ENCODE assay signal across 26 cellular contexts in genomic region chr16:89047331-89048086, GRCh38. TPM values are rescaled to one million over a fixed set of nuclear protein-coding genes. Genes with fewer than 3 reads are reported as not detected.
DNase-seq lines count a peak whose midpoint lies in the region; ATAC-seq and TF ChIP-seq lines count a peak whose summit lies in the region.
"Had no signal": no experiment of that assay in that cellular context is flagged by ENCODE, and none has a peak within 500 bp of the region (broad histone marks: within the 10 kb centered on the region; RNA-seq: fewer than 3 reads in every experiment).

No MANE protein-coding gene starts in this region.

- H3K27ac ChIP-seq in neural progenitor cell, result no peak overlapping the region
- H3K27ac ChIP-seq: BLaER1 treated with 17β-estradiol and CSF1 and Interleukin-3, amounts not matched to agents 10 nM and 100 nM had no signal

- no peaks in the 10 kb centered on the region for H3K36me3 Mint-ChIP-seq in natural killer cell treated with Interleukin-12 subunit alpha and Interleukin-12 subunit beta and Interleukin-15 and Interleukin-18, amount 100 ng/mL, for 72 hours
- H3K36me3 Mint-ChIP-seq in natural killer cell, result no peaks in the 10 kb centered on the region
- peaks cover 5% of the 10 kb centered on the region for H3K36me3 Mint-ChIP-seq in glutamatergic neuron (ENCODE audit: unreplicated experiment)
- no peaks in the 10 kb centered on the region for H3K36me3 Mint-ChIP-seq in neural progenitor cell
- H3K36me3 Mint-ChIP-seq: activated CD8-positive, alpha-beta memory T cell treated with anti-CD3 and anti-CD28 coated beads, Interleukin-2, amount 10 ng/mL, durations not matched to agents 7 days and 5 days; naive thymus-derived CD8-positive, alpha-beta T cell had no signal

- H3F3A ChIP-seq in neural progenitor cell (ENCODE audit: low read depth), result no peaks in the 10 kb centered on the region

- no peaks in the 10 kb centered on the region for H3K27me3 ChIP-seq in neural progenitor cell
- H3K27me3 ChIP-seq: BLaER1 treated with 17β-estradiol and CSF1 and Interleukin-3, amounts not matched to agents 10 nM and 100 nM had no signal

- H3K27me3 Mint-ChIP-seq in natural killer cell treated with Interleukin-12 subunit alpha and Interleukin-12 subunit beta and Interleukin-15 and Interleukin-18, amount 100 ng/mL, for 72 hours, result peaks cover 0 to 7% of the 10 kb centered on the region in 2 donors
- H3K27me3 Mint-ChIP-seq in natural killer cell (ENCODE audit: low read depth in 2 of 2) (peaks cover 3 to 8% of the 10 kb centered on the region in 2 donors), glutamatergic neuron (ENCODE audit: unreplicated experiment) (peaks cover 12% of the 10 kb centered on the region), neural progenitor cell (ENCODE audit: insufficient read depth, low read depth) (peaks cover 12% of the 10 kb centered on the region)
- H3K27me3 Mint-ChIP-seq: activated CD8-positive, alpha-beta memory T cell treated with anti-CD3 and anti-CD28 coated beads, Interleukin-2, amount 10 ng/mL, durations not matched to agents 7 days and 5 days had no signal

- no peaks in the 10 kb centered on the region for H4K20me1 ChIP-seq in neural progenitor cell (ENCODE audit: low read depth)

- intact Hi-C loops in natural killer cell (cut with micrococcal nuclease), result no loop called here

- H3K27ac Mint-ChIP-seq in natural killer cell treated with Interleukin-12 subunit alpha and Interleukin-12 subunit beta and Interleukin-15 and Interleukin-18, amount 100 ng/mL, for 72 hours, result no peak overlapping the region
- H3K27ac Mint-ChIP-seq in natural killer cell, result no peak overlapping the region
- H3K27ac Mint-ChIP-seq in glutamatergic neuron (ENCODE audit: unreplicated experiment), result no peak overlapping the region
- peak overlapping the region; percentile 60 for H3K27ac Mint-ChIP-seq in neural progenitor cell
- H3K27ac Mint-ChIP-seq: activated CD8-positive, alpha-beta memory T cell treated with anti-CD3 and anti-CD28 coated beads, Interleukin-2, amount 10 ng/mL, durations not matched to agents 7 days and 5 days; activated naive CD8-positive, alpha-beta T cell treated with anti-CD3 and anti-CD28 coated beads, Interleukin-2, amount 50 U/mL, for 24 hours; dendritic cell treated with granulocyte-macrophage colony-stimulating factor and Interleukin-4, amounts not matched to agents 40 ng/mL and 50 ng/mL, for 4 days; T-helper 1 cell treated with Interleukin-12 subunit alpha and Interleukin-12 subunit beta and Interleukin-4 antibody, amounts not matched to agents 30 μg/mL and 1 μg/mL, for 36 hours had no signal

- H3K9me3 Mint-ChIP-seq in natural killer cell treated with Interleukin-12 subunit alpha and Interleukin-12 subunit beta and Interleukin-15 and Interleukin-18, amount 100 ng/mL, for 72 hours, result peaks cover 4% of the 10 kb centered on the region
- peaks cover 2 to 3% of the 10 kb centered on the region in 2 donors for H3K9me3 Mint-ChIP-seq in natural killer cell
- peaks cover 10% of the 10 kb centered on the region for H3K9me3 Mint-ChIP-seq in glutamatergic neuron (ENCODE audit: unreplicated experiment)
- H3K9me3 Mint-ChIP-seq in neural progenitor cell, result peaks cover 3% of the 10 kb centered on the region
- H3K9me3 Mint-ChIP-seq: dendritic cell treated with granulocyte-macrophage colony-stimulating factor and Interleukin-4, amounts not matched to agents 40 ng/mL and 50 ng/mL, for 4 days; T-helper 1 cell treated with Interleukin-12 subunit alpha and Interleukin-12 subunit beta and Interleukin-4 antibody, amounts not matched to agents 30 μg/mL and 1 μg/mL, for 36 hours had no signal

- no peaks in the 10 kb centered on the region for H3K79me2 ChIP-seq in neural progenitor cell (ENCODE audit: low read depth)

- no peak overlapping the region for H3K4me2 ChIP-seq in neural progenitor cell

- DNase-seq in natural killer cell treated with Interleukin-12 subunit alpha and Interleukin-12 subunit beta and Interleukin-15 and Interleukin-18, amount 100 ng/mL, for 72 hours (ENCODE audit: low spot score), result peak; percentile 20
- DNase-seq in natural killer cell (no peak), glutamatergic neuron (peak; percentile 11), neural progenitor cell (ENCODE audit: low spot score) (no peak), mucosa of gallbladder (ENCODE audit: low spot score) (no peak)
- no peak for DNase-seq in activated CD4-positive, alpha-beta T cell treated with anti-CD3 and anti-CD28 coated beads for 1 hour
- DNase-seq: activated CD4-positive, alpha-beta T cell treated with anti-CD3 and anti-CD28 coated beads, Interleukin-2, amount 50 U/mL, for 4 hours; activated CD8-positive, alpha-beta memory T cell treated with anti-CD3 and anti-CD28 coated beads, Interleukin-2, amount 10 ng/mL, durations not matched to agents 7 days and 5 days; activated naive CD8-positive, alpha-beta T cell treated with anti-CD3 and anti-CD28 coated beads, Interleukin-2, amount 50 U/mL, for 24 hours; activated T-cell treated with anti-CD3 and anti-CD28 coated beads, Interleukin-2, amount 50 U/mL, for 4 hours; erythroblast; IMR-90; islet precursor cell; midbrain; NCI-H1048; NCI-H510A treated with DMSO at 0.1 percent for 48 hours; stimulated activated CD4-positive, alpha-beta T cell treated with anti-CD3 and anti-CD28 coated beads, Interleukin-4, amount 100 ng/mL, for 4 hours; trophoblast cell had no signal

- no peak overlapping the region for H3K9ac ChIP-seq in neural progenitor cell
- H3K9ac ChIP-seq: BLaER1 treated with 17β-estradiol and CSF1 and Interleukin-3, amounts not matched to agents 10 nM and 100 nM had no signal

- ATAC-seq in natural killer cell treated with Interleukin-12 subunit alpha and Interleukin-12 subunit beta and Interleukin-15 and Interleukin-18, amount 100 ng/mL, for 72 hours, result no peak
- ATAC-seq in natural killer cell (no peak), GM18907 (IDR thresholded peaks at IDR 0.05; ENCODE audit: unreplicated experiment) (no peak), GM18868 (IDR thresholded peaks at IDR 0.05; ENCODE audit: unreplicated experiment) (no peak)
- ATAC-seq: activated CD8-positive, alpha-beta memory T cell treated with anti-CD3 and anti-CD28 coated beads, Interleukin-2, amount 10 ng/mL, durations not matched to agents 7 days and 5 days; activated naive CD8-positive, alpha-beta T cell treated with anti-CD3 and anti-CD28 coated beads, Interleukin-2, amount 50 U/mL, for 24 hours; activated T-cell treated with anti-CD3 and anti-CD28 coated beads, Interleukin-2, amount 50 U/mL, for 4 hours; naive thymus-derived CD8-positive, alpha-beta T cell; SK-N-SH treated with all-trans-retinoic acid at 6 μM for 48 hours had no signal

- no peak overlapping the region for H3K4me3 ChIP-seq in neural progenitor cell
- H3K4me3 ChIP-seq: BLaER1 treated with 17β-estradiol and CSF1 and Interleukin-3, amounts not matched to agents 10 nM and 100 nM had no signal

- H3K36me3 ChIP-seq in neural progenitor cell, result no peaks in the 10 kb centered on the region
- H3K36me3 ChIP-seq: BLaER1 treated with 17β-estradiol and CSF1 and Interleukin-3, amounts not matched to agents 10 nM and 100 nM had no signal

- H3K4me1 Mint-ChIP-seq in natural killer cell treated with Interleukin-12 subunit alpha and Interleukin-12 subunit beta and Interleukin-15 and Interleukin-18, amount 100 ng/mL, for 72 hours (ENCODE audit: low read depth in 2 of 2), result peaks cover 0 to 10% of the 10 kb centered on the region in 2 donors
- H3K4me1 Mint-ChIP-seq in natural killer cell, result peaks cover 0 to 4% of the 10 kb centered on the region in 2 donors
- H3K4me1 Mint-ChIP-seq in glutamatergic neuron (ENCODE audit: low read depth, unreplicated experiment), result peaks cover 12% of the 10 kb centered on the region
- peaks cover 11% of the 10 kb centered on the region for H3K4me1 Mint-ChIP-seq in neural progenitor cell
- H3K4me1 Mint-ChIP-seq: activated naive CD8-positive, alpha-beta T cell treated with anti-CD3 and anti-CD28 coated beads, Interleukin-2, amount 50 U/mL, for 24 hours had no signal

- no peak overlapping the region for H2AFZ ChIP-seq in neural progenitor cell (replicated peaks)

- no peak overlapping the region for H3K4me3 Mint-ChIP-seq in natural killer cell treated with Interleukin-12 subunit alpha and Interleukin-12 subunit beta and Interleukin-15 and Interleukin-18, amount 100 ng/mL, for 72 hours
- no peak overlapping the region for H3K4me3 Mint-ChIP-seq in natural killer cell
- H3K4me3 Mint-ChIP-seq in glutamatergic neuron (ENCODE audit: unreplicated experiment), result no peak overlapping the region
- H3K4me3 Mint-ChIP-seq in neural progenitor cell, result no peak overlapping the region
- H3K4me3 Mint-ChIP-seq: activated CD8-positive, alpha-beta memory T cell treated with anti-CD3 and anti-CD28 coated beads, Interleukin-2, amount 10 ng/mL, durations not matched to agents 7 days and 5 days; activated naive CD8-positive, alpha-beta T cell treated with anti-CD3 and anti-CD28 coated beads, Interleukin-2, amount 50 U/mL, for 24 hours; activated T-cell treated with anti-CD3 and anti-CD28 coated beads, Interleukin-2, amount 50 U/mL, for 4 hours; central memory CD8-positive, alpha-beta T cell; dendritic cell treated with granulocyte-macrophage colony-stimulating factor and Interleukin-4, amounts not matched to agents 40 ng/mL and 50 ng/mL, for 4 days; T-helper 1 cell treated with Interleukin-12 subunit alpha and Interleukin-12 subunit beta and Interleukin-4 antibody, amounts not matched to agents 30 μg/mL and 1 μg/mL, for 36 hours had no signal

- peaks cover 6% of the 10 kb centered on the region for H3K4me1 ChIP-seq in neural progenitor cell

- H3K9me3 ChIP-seq in neural progenitor cell (ENCODE audit: low read depth), result no peaks in the 10 kb centered on the region
- H3K9me3 ChIP-seq: BLaER1 treated with 17β-estradiol and CSF1 and Interleukin-3, amounts not matched to agents 10 nM and 100 nM had no signal

- TF ChIP-seq CTCF in natural killer cell (IDR thresholded peaks at IDR 0.05), result no peak
- no peak for TF ChIP-seq CTCF in glutamatergic neuron (IDR thresholded peaks at IDR 0.05; ENCODE audit: partially characterized antibody, unreplicated experiment)
- TF ChIP-seq CTCF in neural progenitor cell (IDR thresholded peaks at IDR 0.05), result no peak

RNA-seq across cellular contexts. Expression of gene ACSF3, which starts 46.1 kb away (rescaled TPM):
- total RNA-seq in natural killer cell treated with Interleukin-12 subunit alpha and Interleukin-12 subunit beta and Interleukin-15 and Interleukin-18, amount 100 ng/mL, for 72 hours, result 100 to 1,000 TPM in 1 of 2 donors, 10 to 100 TPM in 1; 52.3 to 125 TPM
- 10 to 100 TPM; 45.0 to 71.4 (median 51.6) TPM for total RNA-seq in natural killer cell
- total RNA-seq in glutamatergic neuron (ENCODE audit: unreplicated experiment), result 29.3 TPM
- total RNA-seq in neural progenitor cell (ENCODE audit: low replicate concordance), result 14.5 and 25.9 TPM in 2 replicates
- total RNA-seq in mucosa of gallbladder, result 63.4 TPM

Comparison
In these comparisons a context has a peak if more than half of its experiments do, and no peak if none do; other contexts are left out.
1. DNase-seq: peak in natural killer cell treated with Interleukin-12 subunit alpha and Interleukin-12 subunit beta and Interleukin-15 and Interleukin-18, amount 100 ng/mL, for 72 hours (single experiment) and glutamatergic neuron (single experiment); none in natural killer cell (single experiment), neural progenitor cell (single experiment), mucosa of gallbladder (single experiment) and activated CD4-positive, alpha-beta T cell treated with anti-CD3 and anti-CD28 coated beads for 1 hour (single experiment).